Comparison of ENCODE assay signal across 38 cellular contexts in genomic region chr18:57764087-57764486, GRCh38. TPM values are rescaled to one million over a fixed set of nuclear protein-coding genes. Genes with fewer than 3 reads are reported as not detected.
"Had no signal": no experiment of that assay in that cellular context is flagged by ENCODE, and none has a peak within 500 bp of the region (broad histone marks: within the 10 kb centered on the region; RNA-seq: fewer than 3 reads in every experiment).

No MANE protein-coding gene starts in this region.

- H3K4me3 ChIP-seq: adrenal gland, body of pancreas, cardiac muscle cell had no signal

- H3K4me3 Mint-ChIP-seq: activated B cell treated with CpG ODN at 0.5 μM for 24 hours; activated CD4-positive, alpha-beta memory T cell treated with anti-CD3 and anti-CD28 coated beads, Interleukin-2, amount 10 ng/mL, durations not matched to agents 7 days and 5 days; activated CD4-positive, alpha-beta T cell treated with anti-CD3 and anti-CD28 coated beads, Interleukin-2, amount 10 ng/mL, durations not matched to agents 24 days and 14 days; activated CD8-positive, alpha-beta memory T cell treated with anti-CD3 and anti-CD28 coated beads, Interleukin-2, amount 10 ng/mL, durations not matched to agents 7 days and 5 days; activated CD8-positive, alpha-beta T cell treated with anti-CD3 and anti-CD28 coated beads, Interleukin-2, amount 10 ng/mL, durations not matched to agents 7 days and 5 days; activated naive CD4-positive, alpha-beta T cell treated with anti-CD3 and anti-CD28 coated beads for 36 hours; activated naive CD8-positive, alpha-beta T cell treated with anti-CD3 and anti-CD28 coated beads for 36 hours; activated T-cell treated with anti-CD3 and anti-CD28 coated beads, Interleukin-2, amount 50 U/mL, for 24 hours; central memory CD8-positive, alpha-beta T cell; T-helper 1 cell treated with Interleukin-12 subunit alpha and Interleukin-12 subunit beta and Interleukin-4 antibody, amounts not matched to agents 30 μg/mL and 1 μg/mL, for 36 hours; T-helper 2 cell treated with Interferon-gamma antibody and Interleukin-4, amounts not matched to agents 5 μg/mL and 100 μg/mL, for 36 hours had no signal

- FAIRE-seq: astrocyte, bronchial epithelial cell, TTC549 had no signal

- H3K4me1 Mint-ChIP-seq: activated B cell treated with CpG ODN at 0.5 μM for 24 hours; activated CD4-positive, alpha-beta memory T cell treated with anti-CD3 and anti-CD28 coated beads, Interleukin-2, amount 10 ng/mL, durations not matched to agents 7 days and 5 days; activated CD4-positive, alpha-beta T cell treated with anti-CD3 and anti-CD28 coated beads, Interleukin-2, amount 10 ng/mL, durations not matched to agents 24 days and 14 days; activated CD8-positive, alpha-beta memory T cell treated with anti-CD3 and anti-CD28 coated beads, Interleukin-2, amount 10 ng/mL, durations not matched to agents 7 days and 5 days; activated naive CD8-positive, alpha-beta T cell treated with anti-CD3 and anti-CD28 coated beads for 36 hours; central memory CD8-positive, alpha-beta T cell had no signal

- H3K36me3 Mint-ChIP-seq: activated CD8-positive, alpha-beta memory T cell treated with anti-CD3 and anti-CD28 coated beads, Interleukin-2, amount 10 ng/mL, durations not matched to agents 7 days and 5 days; activated naive CD4-positive, alpha-beta T cell treated with anti-CD3 and anti-CD28 coated beads, Interleukin-2, amount 50 U/mL, for 72 hours; activated naive CD8-positive, alpha-beta T cell treated with anti-CD3 and anti-CD28 coated beads for 36 hours had no signal

- H3K27ac Mint-ChIP-seq: activated B cell treated with CpG ODN at 0.5 μM for 24 hours; activated CD4-positive, alpha-beta memory T cell treated with anti-CD3 and anti-CD28 coated beads, Interleukin-2, amount 10 ng/mL, durations not matched to agents 7 days and 5 days; activated CD4-positive, alpha-beta T cell treated with anti-CD3 and anti-CD28 coated beads, Interleukin-2, amount 10 ng/mL, durations not matched to agents 24 days and 14 days; activated CD8-positive, alpha-beta memory T cell treated with anti-CD3 and anti-CD28 coated beads, Interleukin-2, amount 10 ng/mL, durations not matched to agents 7 days and 5 days; activated CD8-positive, alpha-beta T cell treated with anti-CD3 and anti-CD28 coated beads, Interleukin-2, amount 10 ng/mL, durations not matched to agents 7 days and 5 days; activated naive CD4-positive, alpha-beta T cell treated with anti-CD3 and anti-CD28 coated beads for 36 hours; activated naive CD4-positive, alpha-beta T cell treated with anti-CD3 and anti-CD28 coated beads, Interleukin-2, amount 50 U/mL, for 72 hours; activated naive CD8-positive, alpha-beta T cell treated with anti-CD3 and anti-CD28 coated beads for 36 hours; activated T-cell treated with anti-CD3 and anti-CD28 coated beads, Interleukin-2, amount 50 U/mL, for 24 hours; activated T-helper 2 cell treated with anti-CD3 and anti-CD28 coated beads, Interferon-gamma antibody, Interleukin-2, Interleukin-4, amounts not matched to agents 10 μg/mL and 5 μg/mL and 100 μg/mL, durations not matched to agents 14 hours and 24 hours and 36 hours; T-helper 1 cell treated with Interleukin-12 subunit alpha and Interleukin-12 subunit beta and Interleukin-4 antibody, amounts not matched to agents 30 μg/mL and 1 μg/mL, for 36 hours; T-helper 2 cell treated with Interferon-gamma antibody and Interleukin-4, amounts not matched to agents 5 μg/mL and 100 μg/mL, for 36 hours had no signal

- DNase-seq: activated B cell treated with CpG ODN at 0.5 μM for 24 hours; activated CD4-positive, alpha-beta memory T cell treated with anti-CD3 and anti-CD28 coated beads, Interleukin-2, amount 10 ng/mL, durations not matched to agents 7 days and 5 days; activated CD4-positive, alpha-beta T cell treated with anti-CD3 and anti-CD28 coated beads for 4 hours; activated CD4-positive, alpha-beta T cell treated with anti-CD3 and anti-CD28 coated beads, Interleukin-2, amount 10 ng/mL, durations not matched to agents 24 days and 14 days; activated CD4-positive, alpha-beta T cell treated with anti-CD3 and anti-CD28 coated beads, Interleukin-2, amount 50 U/mL, for 48 hours; activated CD4-positive, CD25-positive, alpha-beta regulatory T cell treated with anti-CD3 and anti-CD28 coated beads, Interleukin-2, amount 50 U/mL, for 72 hours; activated CD8-positive, alpha-beta memory T cell treated with anti-CD3 and anti-CD28 coated beads for 24 hours; activated CD8-positive, alpha-beta memory T cell treated with anti-CD3 and anti-CD28 coated beads, Interleukin-2, amount 10 ng/mL, durations not matched to agents 7 days and 5 days; activated CD8-positive, alpha-beta memory T cell treated with anti-CD3 and anti-CD28 coated beads, Interleukin-2, amount 50 U/mL, for 48 hours; activated CD8-positive, alpha-beta T cell treated with anti-CD3 and anti-CD28 coated beads, Interleukin-2, amount 10 ng/mL, durations not matched to agents 7 days and 5 days; activated effector memory CD4-positive, alpha-beta T cell treated with Interleukin-2 at 50 U/mL for 16 hours; activated gamma-delta T cell treated with Interleukin-2 at 50 U/mL for 16 hours; activated naive CD4-positive, alpha-beta T cell; activated naive CD4-positive, alpha-beta T cell treated with anti-CD3 and anti-CD28 coated beads for 36 hours; activated naive CD4-positive, alpha-beta T cell treated with anti-CD3 and anti-CD28 coated beads, Interleukin-2, amount 50 U/mL, for 16 hours; activated naive CD8-positive, alpha-beta T cell treated with anti-CD3 and anti-CD28 coated beads for 36 hours; activated T-cell treated with anti-CD3 and anti-CD28 coated beads, Interleukin-2, amount 50 U/mL, for 24 hours; activated T-cell treated with anti-CD3 and anti-CD28 coated beads, Interleukin-2, amount 50 U/mL, for 48 hours; adrenal gland; amniotic stem cell; aorta; body of pancreas; brain microvascular endothelial cell; caudate nucleus; cerebellar nuclear complex; T-helper 1 cell; T-helper 2 cell; T-helper 9 cell had no signal

- H3K27me3 Mint-ChIP-seq: activated B cell treated with CpG ODN at 0.5 μM for 24 hours; activated CD4-positive, alpha-beta memory T cell treated with anti-CD3 and anti-CD28 coated beads, Interleukin-2, amount 10 ng/mL, durations not matched to agents 7 days and 5 days; activated CD4-positive, alpha-beta T cell treated with anti-CD3 and anti-CD28 coated beads, Interleukin-2, amount 10 ng/mL, durations not matched to agents 24 days and 14 days; activated CD8-positive, alpha-beta memory T cell treated with anti-CD3 and anti-CD28 coated beads, Interleukin-2, amount 10 ng/mL, durations not matched to agents 7 days and 5 days; activated naive CD8-positive, alpha-beta T cell treated with anti-CD3 and anti-CD28 coated beads for 36 hours; activated T-cell treated with anti-CD3 and anti-CD28 coated beads, Interleukin-2, amount 50 U/mL, for 24 hours; central memory CD8-positive, alpha-beta T cell had no signal

- H3K9me3 Mint-ChIP-seq: activated B cell treated with CpG ODN at 0.5 μM for 24 hours; activated CD4-positive, alpha-beta T cell treated with anti-CD3 and anti-CD28 coated beads, Interleukin-2, amount 10 ng/mL, durations not matched to agents 24 days and 14 days; activated naive CD4-positive, alpha-beta T cell treated with anti-CD3 and anti-CD28 coated beads, Interleukin-2, amount 50 U/mL, for 72 hours; activated naive CD8-positive, alpha-beta T cell treated with anti-CD3 and anti-CD28 coated beads for 36 hours; activated T-helper 2 cell treated with anti-CD3 and anti-CD28 coated beads, Interferon-gamma antibody, Interleukin-2, Interleukin-4, amounts not matched to agents 10 μg/mL and 5 μg/mL and 100 μg/mL, durations not matched to agents 14 hours and 24 hours and 36 hours; central memory CD8-positive, alpha-beta T cell; T-helper 1 cell treated with Interleukin-12 subunit alpha and Interleukin-12 subunit beta and Interleukin-4 antibody, amounts not matched to agents 30 μg/mL and 1 μg/mL, for 36 hours; T-helper 2 cell treated with Interferon-gamma antibody and Interleukin-4, amounts not matched to agents 5 μg/mL and 100 μg/mL, for 36 hours had no signal

- H3K27me3 ChIP-seq: adrenal gland, body of pancreas, brain microvascular endothelial cell, cardiac muscle cell had no signal

- H3K27ac ChIP-seq: adrenal gland, body of pancreas, brain microvascular endothelial cell, cardiac muscle cell, VCaP had no signal

- H3K9me3 ChIP-seq: adrenal gland, body of pancreas had no signal

- H3K36me3 ChIP-seq: adrenal gland, brain microvascular endothelial cell, cardiac muscle cell had no signal

- ATAC-seq: activated CD8-positive, alpha-beta memory T cell treated with anti-CD3 and anti-CD28 coated beads, Interleukin-2, amount 10 ng/mL, durations not matched to agents 7 days and 5 days; activated CD8-positive, alpha-beta T cell treated with anti-CD3 and anti-CD28 coated beads, Interleukin-2, amount 10 ng/mL, durations not matched to agents 7 days and 5 days; activated naive CD4-positive, alpha-beta T cell treated with anti-CD3 and anti-CD28 coated beads, Interleukin-2, amount 50 U/mL, for 72 hours; body of pancreas had no signal

RNA-seq across cellular contexts. Expression of gene ATP8B1, which starts 39.0 kb away (rescaled TPM):
- total RNA-seq: activated CD4-positive, alpha-beta memory T cell treated with anti-CD3 and anti-CD28 coated beads, Interleukin-2, amount 10 ng/mL, durations not matched to agents 7 days and 5 days; activated CD4-positive, alpha-beta T cell treated with anti-CD3 and anti-CD28 coated beads, Interleukin-2, amount 10 ng/mL, durations not matched to agents 24 days and 14 days; activated naive CD4-positive, alpha-beta T cell treated with anti-CD3 and anti-CD28 coated beads for 36 hours; activated naive CD4-positive, alpha-beta T cell treated with anti-CD3 and anti-CD28 coated beads, Interleukin-2, amount 50 U/mL, for 72 hours; activated T-helper 2 cell treated with anti-CD3 and anti-CD28 coated beads, Interferon-gamma antibody, Interleukin-2, Interleukin-4, amounts not matched to agents 10 μg/mL and 5 μg/mL and 100 μg/mL, durations not matched to agents 14 hours and 24 hours and 36 hours had no signal
